In the genomic region with DNA sequence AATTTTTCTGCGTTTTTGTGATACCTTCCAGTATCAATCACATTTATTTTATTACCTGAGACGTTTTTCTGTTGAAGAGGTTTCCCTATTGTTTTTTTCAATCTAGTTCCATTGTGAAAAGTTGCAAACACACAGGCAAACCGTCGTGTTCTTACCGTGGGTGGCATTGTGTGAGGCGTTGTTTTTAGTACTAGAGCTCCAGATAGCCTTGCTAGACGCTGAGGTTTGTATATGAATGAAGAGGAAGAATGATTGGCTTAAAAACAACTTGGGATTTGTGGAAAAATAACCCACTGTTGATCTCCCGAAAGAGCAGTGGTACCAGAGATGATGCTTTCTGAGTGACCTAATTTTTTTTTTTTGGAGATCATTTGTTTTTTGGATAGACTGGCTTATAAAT, we compare ENCODE assay signal across 8 cellular contexts. TPM values are rescaled to one million over a fixed set of nuclear protein-coding genes. Genes with fewer than 3 reads are reported as not detected.
A peak's percentile ranks its signal among the peaks of the same experiment; 100 is the strongest.
DNase-seq lines count a peak whose midpoint lies in the region; ATAC-seq and TF ChIP-seq lines count a peak whose summit lies in the region.

No MANE protein-coding gene starts in this region.

- no peaks in the 10 kb centered on the region for H3K36me3 ChIP-seq in hepatocyte (replicated peaks; ENCODE audit: insufficient read depth, low read depth)

- POLR2A ChIA-PET in T-cell (lab: Charles Lee): interaction anchor here in 1 of 2 donors (0.6 to 2.4 kb wide), 4 partner anchors 9 to 44 kb away, joined by 3 to 17 read pairs (median 6); a partner anchor contains a TSS

- peak overlapping the region; percentile 66 for H3K4me3 ChIP-seq in hepatocyte

- H3K4me2 ChIP-seq in hepatocyte: peak overlapping the region; percentile 81

- no peak for ATAC-seq in T-cell (replicated peaks in 1 of 4)
- ATAC-seq in stimulated activated memory B cell treated with anti-CD40 and anti-IgM and Interleukin-4, amounts not matched to agents 10 μg/mL and 1 μg/mL and 100 μg/mL, for 72 hours: no peak
- ATAC-seq in GM21360 (IDR thresholded peaks at IDR 0.05; ENCODE audit: unreplicated experiment): no peak
- no peak for ATAC-seq in GM18517 (IDR thresholded peaks at IDR 0.05; ENCODE audit: unreplicated experiment)
- ATAC-seq in HG02623 (IDR thresholded peaks at IDR 0.05; ENCODE audit: unreplicated experiment): no peak

- H4K20me1 ChIP-seq in hepatocyte (ENCODE audit: insufficient read depth, poor library complexity, severe bottlenecking): peaks cover 6% of the 10 kb centered on the region

- H3K4me3 Mint-ChIP-seq in T-cell: peak overlapping the region; percentile 91 to 92 (median 91)
- peak overlapping the region; percentile 93 for H3K4me3 Mint-ChIP-seq in stimulated activated memory B cell treated with anti-CD40 and anti-IgM and Interleukin-4, amounts not matched to agents 10 μg/mL and 1 μg/mL and 100 μg/mL, for 72 hours

- H3K9me3 Mint-ChIP-seq in T-cell: no peaks in the 10 kb centered on the region
- H3K9me3 Mint-ChIP-seq in stimulated activated memory B cell treated with anti-CD40 and anti-IgM and Interleukin-4, amounts not matched to agents 10 μg/mL and 1 μg/mL and 100 μg/mL, for 72 hours: no peaks in the 10 kb centered on the region

- WGBS in hepatocyte (ENCODE audit: low lambda C conversion rate, missing lambda C conversion rate): 1% methylated on average over 8 of the region's 8 CpGs

- H3K9me3 ChIP-seq in hepatocyte (ENCODE audit: low read depth): no peaks in the 10 kb centered on the region

- no peaks in the 10 kb centered on the region for H3K27me3 Mint-ChIP-seq in T-cell
- no peaks in the 10 kb centered on the region for H3K27me3 Mint-ChIP-seq in stimulated activated memory B cell treated with anti-CD40 and anti-IgM and Interleukin-4, amounts not matched to agents 10 μg/mL and 1 μg/mL and 100 μg/mL, for 72 hours

- H3K27ac Mint-ChIP-seq in T-cell: peak overlapping the region in 1 of 2 donors; percentile 83
- H3K27ac Mint-ChIP-seq in stimulated activated memory B cell treated with anti-CD40 and anti-IgM and Interleukin-4, amounts not matched to agents 10 μg/mL and 1 μg/mL and 100 μg/mL, for 72 hours: peak overlapping the region; percentile 88

- peaks cover 11% of the 10 kb centered on the region for H3K4me1 ChIP-seq in hepatocyte (ENCODE audit: insufficient read depth)

- H3K9me2 ChIP-seq in hepatocyte (replicated peaks; ENCODE audit: insufficient read depth): no peaks in the 10 kb centered on the region

- H2AFZ ChIP-seq in hepatocyte: peak overlapping the region; percentile 77

- H3K27ac ChIP-seq in hepatocyte: peak overlapping the region; percentile 94

- H3K27me3 ChIP-seq in hepatocyte: no peaks in the 10 kb centered on the region

- peaks cover 76% of the 10 kb centered on the region for H3K79me2 ChIP-seq in hepatocyte

- TF ChIP-seq CTCF in hepatocyte (IDR thresholded peaks at IDR 0.05; ENCODE audit: poor library complexity): no peak

- peaks cover 3% of the 10 kb centered on the region for H3K36me3 Mint-ChIP-seq in T-cell
- H3K36me3 Mint-ChIP-seq in stimulated activated memory B cell treated with anti-CD40 and anti-IgM and Interleukin-4, amounts not matched to agents 10 μg/mL and 1 μg/mL and 100 μg/mL, for 72 hours: peaks cover 5% of the 10 kb centered on the region

- peaks cover 49 to 58% (median 55%) of the 10 kb centered on the region in 3 donors for H3K4me1 Mint-ChIP-seq in T-cell
- H3K4me1 Mint-ChIP-seq in stimulated activated memory B cell treated with anti-CD40 and anti-IgM and Interleukin-4, amounts not matched to agents 10 μg/mL and 1 μg/mL and 100 μg/mL, for 72 hours: peaks cover 49% of the 10 kb centered on the region

- DNase-seq in NCI-H146 treated with DMSO at 0.1 percent for 48 hours (lab: John Stamatoyannopoulos, UW; ENCODE audit: unreplicated experiment) (peak; percentile 19), NCI-H146 (lab: John Stamatoyannopoulos, UW) (no peak), T-cell (no peak), hepatocyte (ENCODE audit: low spot score) (no peak)

- CTCF ChIA-PET in T-cell (lab: Charles Lee): interaction anchor here in 1 of 2 donors (1.3 to 1.4 kb wide), 2 partner anchors 18 to 23 kb away, joined by 6 read pairs; a partner anchor contains a TSS

RNA-seq across cellular contexts. Expression of a gene that starts 1.0 kb away (rescaled TPM):
- total RNA-seq in T-cell (10 to 100 TPM; 16.7 to 26.4 (median 21.1) TPM), hepatocyte (16.2 and 18.8 TPM in 2 replicates)
- 4.1 and 5.3 TPM in 2 replicates for polyA plus RNA-seq in hepatocyte

RNA-seq across cellular contexts. Expression of a gene that starts 1.2 kb away (rescaled TPM):
- total RNA-seq in T-cell: 1 to 10 TPM; 2.5 to 6.1 (median 4.9) TPM
- 5.9 and 6.3 TPM in 2 replicates for total RNA-seq in hepatocyte
- polyA plus RNA-seq in hepatocyte: 4.1 and 4.4 TPM in 2 replicates

RNA-seq across cellular contexts. Expression of a gene that starts 23.4 kb away (rescaled TPM):
- total RNA-seq in T-cell (100 to 1,000 TPM in 2 of 5 donors, 10 to 100 TPM in 3; 68.7 to 153 (median 73.4) TPM), hepatocyte (69.9 and 91.0 TPM in 2 replicates)
- 81.4 and 86.2 TPM in 2 replicates for polyA plus RNA-seq in hepatocyte
